ENCODE assay signal across 1 cellular context in genomic region chr6:149941583-149942460, GRCh38.
TF ChIP-seq lines count a peak whose summit lies in the region.

Gene ULBP2 (plus strand): TSS chr6:149942014. CDS start chr6:149942073, 59 bp downstream.

TF ChIP-seq in HEK293, 187 proteins besides CTCF, POLR2A, EP300 and RAD21 (continued from another document):
- TF ChIP-seq ZBTB11 (tag by site-specific recombination; conservative IDR thresholded peaks at IDR 0.05; ENCODE audit: low read depth) (peak; percentile 64; the same call in 1 of the 2 replicates), ZBTB8A (tag by site-specific recombination; IDR thresholded peaks at IDR 0.05) (peak; percentile 99), ZNF175 (tag by site-specific recombination; IDR thresholded peaks at IDR 0.05) (no peak), ZNF600 (tag by site-specific recombination; IDR thresholded peaks at IDR 0.05) (peak; percentile 36; the same call in 1 of the 2 replicates), ZNF266 (tag by site-specific recombination; IDR thresholded peaks at IDR 0.05; ENCODE audit: low read depth) (no peak), GLIS2 (tag by site-specific recombination; IDR thresholded peaks at IDR 0.05) (peak; percentile 60; the same call in 1 of the 2 replicates), ZBTB17 (tag by site-specific recombination; IDR thresholded peaks at IDR 0.05) (peak; percentile 74), PRDM10 (tag by site-specific recombination; IDR thresholded peaks at IDR 0.05) (peak; percentile 94), SP2 (tag by site-specific recombination; IDR thresholded peaks at IDR 0.05) (peak; percentile 95), KLF9 (tag by site-specific recombination; IDR thresholded peaks at IDR 0.05; ENCODE audit: low read depth) (peak; percentile 87), PATZ1 (tag by site-specific recombination; IDR thresholded peaks at IDR 0.05) (peak; percentile 90), ZNF391 (tag by site-specific recombination; IDR thresholded peaks at IDR 0.05; ENCODE audit: borderline replicate concordance, low read depth) (peak; percentile 20; the same call in 1 of the 2 replicates), KLF1 (tag by site-specific recombination; IDR thresholded peaks at IDR 0.05) (peak; percentile 30), SP3 (tag by site-specific recombination; IDR thresholded peaks at IDR 0.05) (peak; percentile 87), ZNF629 (tag by site-specific recombination; IDR thresholded peaks at IDR 0.05) (peak; percentile 94), KLF10 (tag by site-specific recombination; IDR thresholded peaks at IDR 0.05) (peak; percentile 84), ZSCAN30 (tag by site-specific recombination; IDR thresholded peaks at IDR 0.05) (0 out of 2 replicates have a peak, but pooled peaks have one; percentile 8), OSR2 (tag by site-specific recombination; IDR thresholded peaks at IDR 0.05) (peak; percentile 63), ZNF561 (tag by site-specific recombination; IDR thresholded peaks at IDR 0.05; ENCODE audit: borderline replicate concordance) (0 out of 2 replicates have a peak, but pooled peaks have one; percentile 35), ZNF24 (tag by site-specific recombination; IDR thresholded peaks at IDR 0.05) (0 out of 2 replicates have a peak, but pooled peaks have one; percentile 37)
